ENCODE assay signal across 8 cellular contexts in the genomic region with DNA sequence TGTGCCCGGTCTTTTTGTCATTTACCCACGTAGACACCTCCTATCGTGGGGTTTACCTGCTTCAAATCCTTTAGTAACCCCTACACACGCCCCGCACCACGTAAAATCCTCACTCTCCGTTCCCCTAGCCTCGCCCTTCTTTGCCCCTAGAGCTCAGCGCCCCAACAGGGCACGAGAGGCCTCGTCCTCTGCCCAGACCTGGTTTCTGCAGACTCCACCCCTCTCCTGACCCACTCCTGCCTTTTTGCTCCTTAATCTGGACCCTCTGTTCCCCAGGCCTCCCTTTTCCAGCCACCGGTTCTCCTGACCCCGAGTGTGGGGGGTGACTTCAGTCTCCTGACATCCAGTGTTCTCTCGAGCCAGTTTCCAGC. TPM values are rescaled to one million over a fixed set of nuclear protein-coding genes. Genes with fewer than 3 reads are reported as not detected.
DNase-seq lines count a peak whose midpoint lies in the region; ATAC-seq lines count a peak whose summit lies in the region.

No MANE protein-coding gene starts in this region.

- H3K4me1 Mint-ChIP-seq in activated naive CD4-positive, alpha-beta T cell treated with anti-CD3 and anti-CD28 coated beads for 36 hours (ENCODE audit: low read depth) = peaks cover 15% of the 10 kb centered on the region

- intact Hi-C loops in activated naive CD4-positive, alpha-beta T cell treated with anti-CD3 and anti-CD28 coated beads for 36 hours (cut with micrococcal nuclease) = loop anchor here (5.0 kb wide), 1 partner anchor 129 kb away; the partner anchor contains the start of gene ZNF808

- no peaks in the 10 kb centered on the region for H3K36me3 ChIP-seq in ectodermal cell (ENCODE audit: control insufficient read depth, insufficient read depth, low read length)
- H3K36me3 ChIP-seq in muscle layer of duodenum (ENCODE audit: control insufficient read depth in 1 of 2, insufficient read depth in 2 of 2, low read length in 2 of 2) = peaks cover 23 to 57% of the 10 kb centered on the region in 2 donors

- H3K4me3 ChIP-seq in ectodermal cell (ENCODE audit: insufficient read depth, low read depth, low read length) = peak overlapping the region; percentile 20
- H3K4me3 ChIP-seq in muscle layer of duodenum (ENCODE audit: low read depth in 1 of 2, low read length in 2 of 2) = peak overlapping the region; percentile 73 to 98

- H3K27me3 Mint-ChIP-seq in activated naive CD4-positive, alpha-beta T cell treated with anti-CD3 and anti-CD28 coated beads for 36 hours (ENCODE audit: low read depth) = no peaks in the 10 kb centered on the region

- H3K27ac ChIP-seq in ectodermal cell (ENCODE audit: insufficient read depth, low read depth, low read length, poor library complexity, severe bottlenecking) (no peak overlapping the region), muscle layer of duodenum (ENCODE audit: low read length) (peak overlapping the region; percentile 83)

- no peak for ATAC-seq in GM18867 (IDR thresholded peaks at IDR 0.05; ENCODE audit: unreplicated experiment)

- H3K4me1 ChIP-seq in ectodermal cell (ENCODE audit: control insufficient read depth, insufficient read depth, low read length) = no peaks in the 10 kb centered on the region
- H3K4me1 ChIP-seq in muscle layer of duodenum (ENCODE audit: control insufficient read depth in 1 of 2, insufficient read depth in 2 of 2, low read length in 2 of 2) = peaks cover 0 to 16% of the 10 kb centered on the region in 2 donors

- H3K27me3 ChIP-seq in ectodermal cell (ENCODE audit: control insufficient read depth, insufficient read depth, low read length, poor library complexity, severe bottlenecking) (no peaks in the 10 kb centered on the region), muscle layer of duodenum (ENCODE audit: low read depth, low read length) (no peaks in the 10 kb centered on the region)

- peak overlapping the region; percentile 76 for H3K4me3 Mint-ChIP-seq in activated naive CD4-positive, alpha-beta T cell treated with anti-CD3 and anti-CD28 coated beads for 36 hours

- peaks cover 42% of the 10 kb centered on the region for H3K9me3 Mint-ChIP-seq in activated naive CD4-positive, alpha-beta T cell treated with anti-CD3 and anti-CD28 coated beads for 36 hours

- peaks cover 70% of the 10 kb centered on the region for H3K36me3 Mint-ChIP-seq in activated naive CD4-positive, alpha-beta T cell treated with anti-CD3 and anti-CD28 coated beads for 36 hours (ENCODE audit: low read depth)

- CTCF ChIA-PET in activated naive CD4-positive, alpha-beta T cell treated with anti-CD3 and anti-CD28 coated beads for 36 hours (lab: Charles Lee) = no interaction called here

- DNase-seq in activated naive CD4-positive, alpha-beta T cell treated with anti-CD3 and anti-CD28 coated beads for 36 hours = no peak
- no peak for DNase-seq in activated naive CD4-positive, alpha-beta T cell treated with Interleukin-2 at 50 U/mL for 16 hours
- DNase-seq in RPMI7951 (ENCODE audit: low read depth) = peak; percentile 18
- no peak for DNase-seq in middle frontal gyrus (ENCODE audit: extremely low spot score, low spot score)
- no peak for DNase-seq in SIG-M5 treated with dmso at 0.1 percent for 504 hours (lab: John Stamatoyannopoulos, UW; ENCODE audit: unreplicated experiment)

- 83 to 88% methylated on average over 14 of the region's 14 CpGs for WGBS in ectodermal cell, 2 experiments

- H3K9me3 ChIP-seq in ectodermal cell (ENCODE audit: control insufficient read depth, low read length) (peaks cover 2% of the 10 kb centered on the region), muscle layer of duodenum (ENCODE audit: control insufficient read depth in 1 of 2, low read length in 2 of 2) (peaks cover 14 to 18% of the 10 kb centered on the region in 2 donors)

- H3K27ac Mint-ChIP-seq in activated naive CD4-positive, alpha-beta T cell treated with anti-CD3 and anti-CD28 coated beads for 36 hours = peak overlapping the region; percentile 65

RNA-seq across cellular contexts. Expression of gene ZNF528, which starts 0.4 kb away (rescaled TPM):
- 1 to 10 TPM; 2.9 to 3.7 TPM for total RNA-seq in activated naive CD4-positive, alpha-beta T cell treated with anti-CD3 and anti-CD28 coated beads for 36 hours
- total RNA-seq in RPMI7951 (2014; rRNA removed; shearing (Covaris generic)) = 6.6 and 7.5 TPM in 2 replicates
- polyA plus RNA-seq in ectodermal cell (2013, experiment 1 of 4) = 5.0 TPM
- 7.4 TPM for polyA plus RNA-seq in ectodermal cell (2013, experiment 2 of 4)
- polyA plus RNA-seq in ectodermal cell (2013, experiment 3 of 4) = 1.6 TPM
- polyA plus RNA-seq in ectodermal cell (2013, experiment 4 of 4) = 2.0 TPM

RNA-seq across cellular contexts. Expression of gene ZNF880, which starts 28.4 kb away (rescaled TPM):
- 1 to 10 TPM; 8.3 to 8.4 TPM for total RNA-seq in activated naive CD4-positive, alpha-beta T cell treated with anti-CD3 and anti-CD28 coated beads for 36 hours
- total RNA-seq in RPMI7951 (2014; rRNA removed; shearing (Covaris generic)) = 13.1 and 17.0 TPM in 2 replicates
- polyA plus RNA-seq in ectodermal cell (2013, experiment 1 of 4) = 20.2 TPM
- polyA plus RNA-seq in ectodermal cell (2013, experiment 2 of 4) = 20.4 TPM
- 12.3 TPM for polyA plus RNA-seq in ectodermal cell (2013, experiment 3 of 4)
- 16.5 TPM for polyA plus RNA-seq in ectodermal cell (2013, experiment 4 of 4)

RNA-seq across cellular contexts. Expression of gene ZNF534, which starts 30.9 kb away (rescaled TPM):
- not detected for total RNA-seq in activated naive CD4-positive, alpha-beta T cell treated with anti-CD3 and anti-CD28 coated beads for 36 hours
- total RNA-seq in RPMI7951 (2014; rRNA removed; shearing (Covaris generic)) = not detected in 2 replicates
- not detected for polyA plus RNA-seq in ectodermal cell (2013, experiment 1 of 4)
- not detected for polyA plus RNA-seq in ectodermal cell (2013, experiment 2 of 4)
- polyA plus RNA-seq in ectodermal cell (2013, experiment 3 of 4) = not detected
- polyA plus RNA-seq in ectodermal cell (2013, experiment 4 of 4) = not detected

RNA-seq across cellular contexts. Expression of gene ZNF578, which starts 55.3 kb away (rescaled TPM):
- under 1 TPM; 0.32 to 0.36 TPM for total RNA-seq in activated naive CD4-positive, alpha-beta T cell treated with anti-CD3 and anti-CD28 coated beads for 36 hours
- 0.78 and 1.6 TPM in 2 replicates for total RNA-seq in RPMI7951 (2014; rRNA removed; shearing (Covaris generic))
- 2.1 TPM for polyA plus RNA-seq in ectodermal cell (2013, experiment 1 of 4)
- polyA plus RNA-seq in ectodermal cell (2013, experiment 2 of 4) = 2.5 TPM
- 1.1 TPM for polyA plus RNA-seq in ectodermal cell (2013, experiment 3 of 4)
- polyA plus RNA-seq in ectodermal cell (2013, experiment 4 of 4) = 1.5 TPM
